In the genomic region with DNA sequence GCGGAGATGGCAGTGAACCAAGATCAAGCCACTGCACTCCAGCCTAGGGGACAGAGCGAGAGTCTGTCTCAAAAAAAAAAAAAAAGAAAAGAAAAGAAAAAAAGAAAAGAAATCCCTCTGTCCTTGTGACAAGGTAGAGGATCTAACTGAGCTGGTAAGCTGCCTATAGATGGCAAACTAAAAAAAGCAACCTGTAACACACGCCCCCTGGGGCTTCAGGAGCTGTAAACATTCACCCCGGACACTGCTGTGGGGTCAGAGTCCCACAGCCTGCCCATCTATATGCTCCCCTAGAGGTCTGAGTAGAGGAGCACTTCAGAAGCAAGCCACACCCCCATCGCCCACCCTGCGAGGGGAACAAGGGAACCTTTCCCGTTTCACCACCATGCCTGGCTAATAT, we compare ENCODE assay signal across 15 cellular contexts. TPM values are rescaled to one million over a fixed set of nuclear protein-coding genes. Genes with fewer than 3 reads are reported as not detected.
DNase-seq lines count a peak whose midpoint lies in the region; ATAC-seq and TF ChIP-seq lines count a peak whose summit lies in the region.
"Had no signal": no experiment of that assay in that cellular context is flagged by ENCODE, and none has a peak within 500 bp of the region (broad histone marks: within the 10 kb centered on the region; RNA-seq: fewer than 3 reads in every experiment).

No MANE protein-coding gene starts in this region.

- H3K27me3 Mint-ChIP-seq in endodermal cell (ENCODE audit: insufficient read depth) (no peaks in the 10 kb centered on the region), mesothelial cell of epicardium (ENCODE audit: low read depth) (no peaks in the 10 kb centered on the region), WTC11 (ENCODE audit: low read depth) (no peaks in the 10 kb centered on the region)
- H3K27me3 Mint-ChIP-seq: CD4-positive, CD25-positive, alpha-beta regulatory T cell had no signal

- H3K27ac Mint-ChIP-seq in endodermal cell (no peak overlapping the region), mesothelial cell of epicardium (no peak overlapping the region), WTC11 (no peak overlapping the region; the same call in 1 of the 2 replicates)
- H3K27ac Mint-ChIP-seq: CD4-positive, CD25-positive, alpha-beta regulatory T cell had no signal

- peak overlapping the region; percentile 32 for H3K4me2 ChIP-seq in BLaER1

- H3K4me1 ChIP-seq in BLaER1 (peaks cover 20% of the 10 kb centered on the region), endodermal cell (ENCODE audit: control insufficient read depth, insufficient read depth, low read length) (no peaks in the 10 kb centered on the region), skeletal muscle tissue (ENCODE audit: control insufficient read depth in 3 of 3, insufficient read depth in 3 of 3, low read length in 3 of 3) (peaks cover 11 to 21% (median 18%) of the 10 kb centered on the region in 3 donors), right atrium auricular region (peaks cover 0 to 7% of the 10 kb centered on the region in 2 donors)

- DNase-seq in H7 (peak; percentile 13), endodermal cell (no peak), mesothelial cell of epicardium (ENCODE audit: low spot score in 2 of 2, unreplicated experiment in 2 of 2) (no peak), WTC11 (ENCODE audit: low spot score) (no peak), right atrium auricular region (ENCODE audit: low spot score) (no peak)
- DNase-seq: 8988T; C1 segment of cervical spinal cord; CD4-positive, CD25-positive, alpha-beta regulatory T cell; CD8-positive, alpha-beta memory T cell; COR-L47; DMS 273 treated with DMSO at 0.1 percent for 48 hours; DMS53 had no signal

- H3K9me3 Mint-ChIP-seq in endodermal cell, result no peaks in the 10 kb centered on the region
- H3K9me3 Mint-ChIP-seq in mesothelial cell of epicardium, result no peaks in the 10 kb centered on the region
- no peaks in the 10 kb centered on the region for H3K9me3 Mint-ChIP-seq in WTC11
- H3K9me3 Mint-ChIP-seq: CD4-positive, CD25-positive, alpha-beta regulatory T cell; CD8-positive, alpha-beta memory T cell had no signal

- H3K27me3 ChIP-seq in BLaER1, result no peaks in the 10 kb centered on the region
- no peaks in the 10 kb centered on the region for H3K27me3 ChIP-seq in H7 (ENCODE audit: control insufficient read depth, insufficient read depth, low read length)
- no peaks in the 10 kb centered on the region for H3K27me3 ChIP-seq in endodermal cell (ENCODE audit: control insufficient read depth, insufficient read depth, low read length, poor library complexity, severe bottlenecking)
- H3K27me3 ChIP-seq in skeletal muscle tissue (ENCODE audit: control insufficient read depth in 3 of 3, insufficient read depth in 3 of 3, low read length in 3 of 3), result no peaks in the 10 kb centered on the region
- H3K27me3 ChIP-seq in right atrium auricular region, result no peaks in the 10 kb centered on the region

- TF ChIP-seq CTCF in endodermal cell (conservative IDR thresholded peaks at IDR 0.05), result peak; percentile 10
- TF ChIP-seq CTCF in mesothelial cell of epicardium (IDR thresholded peaks at IDR 0.05; ENCODE audit: unreplicated experiment), result no peak
- no peak for TF ChIP-seq CTCF in WTC11 (IDR thresholded peaks at IDR 0.05)
- no peak for TF ChIP-seq CTCF in right atrium auricular region (IDR thresholded peaks at IDR 0.05)

- no peaks in the 10 kb centered on the region for H4K20me1 ChIP-seq in BLaER1

- H3K4me3 Mint-ChIP-seq in endodermal cell (no peak overlapping the region), mesothelial cell of epicardium (no peak overlapping the region), WTC11 (no peak overlapping the region)

- CTCF ChIA-PET in WTC11 (lab: Charles Lee), result interaction anchor here (0.8 to 5.1 kb wide), 7 partner anchors 7 to 66 kb away, joined by 3 to 76 read pairs (median 3); a partner anchor contains a TSS

- no peak overlapping the region for H3K4me3 ChIP-seq in BLaER1
- no peak overlapping the region for H3K4me3 ChIP-seq in H7 (ENCODE audit: insufficient read depth, low read depth, low read length)
- H3K4me3 ChIP-seq in endodermal cell (ENCODE audit: low read length), result no peak overlapping the region
- H3K4me3 ChIP-seq in skeletal muscle tissue (ENCODE audit: low read length in 3 of 3), result no peak overlapping the region
- H3K4me3 ChIP-seq in right atrium auricular region, result no peak overlapping the region

- H3K36me3 Mint-ChIP-seq in endodermal cell (ENCODE audit: low read depth), result no peaks in the 10 kb centered on the region
- no peaks in the 10 kb centered on the region for H3K36me3 Mint-ChIP-seq in mesothelial cell of epicardium
- no peaks in the 10 kb centered on the region for H3K36me3 Mint-ChIP-seq in WTC11
- H3K36me3 Mint-ChIP-seq: CD4-positive, CD25-positive, alpha-beta regulatory T cell had no signal

- 74 to 79% methylated on average over 4 to 7 of the region's 7 CpGs for WGBS in endodermal cell (ENCODE audit: insufficient coverage in 1 of 2, insufficient read length in 1 of 2), 2 experiments

- no peak for ATAC-seq in WTC11
- ATAC-seq: HCT116 had no signal

- H3K36me3 ChIP-seq in BLaER1 (no peaks in the 10 kb centered on the region), H7 (replicated peaks; ENCODE audit: control insufficient read depth, insufficient read depth, low read length) (no peaks in the 10 kb centered on the region), endodermal cell (ENCODE audit: control insufficient read depth, insufficient read depth, low read length) (no peaks in the 10 kb centered on the region), skeletal muscle tissue (ENCODE audit: control insufficient read depth in 3 of 3, insufficient read depth in 3 of 3, low read length in 3 of 3) (no peaks in the 10 kb centered on the region), right atrium auricular region (no peaks in the 10 kb centered on the region)

- H3K27ac ChIP-seq in BLaER1 (no peak overlapping the region), endodermal cell (ENCODE audit: low read depth, low read length) (no peak overlapping the region), skeletal muscle tissue (ENCODE audit: low read depth, low read length) (peak overlapping the region; percentile 19), right atrium auricular region (no peak overlapping the region)

- H3K9ac ChIP-seq in BLaER1, result 0 out of 2 replicates have a peak overlapping the region, but pooled peaks have one; percentile 8
- H3K9ac ChIP-seq in endodermal cell (ENCODE audit: extremely low read depth, low read length, poor library complexity, severe bottlenecking), result no peak overlapping the region
- H3K9ac ChIP-seq in skeletal muscle tissue (ENCODE audit: low read depth in 1 of 3, low read length in 3 of 3), result no peak overlapping the region

- H3K4me1 Mint-ChIP-seq in endodermal cell, result peaks cover 8% of the 10 kb centered on the region
- peaks cover 3% of the 10 kb centered on the region for H3K4me1 Mint-ChIP-seq in mesothelial cell of epicardium
- H3K4me1 Mint-ChIP-seq in WTC11, result peaks cover 18% of the 10 kb centered on the region

- POLR2A ChIA-PET in WTC11 (lab: Charles Lee), result interaction anchor here (1.0 to 1.1 kb wide), 2 partner anchors 14 to 54 kb away, joined by 3 read pairs; no protein-coding TSS in a partner anchor

- H3K9me3 ChIP-seq in BLaER1 (no peaks in the 10 kb centered on the region), endodermal cell (ENCODE audit: control insufficient read depth, low read length) (no peaks in the 10 kb centered on the region), skeletal muscle tissue (ENCODE audit: control insufficient read depth in 3 of 3, low read length in 3 of 3) (no peaks in the 10 kb centered on the region), right atrium auricular region (no peaks in the 10 kb centered on the region)

RNA-seq across cellular contexts. Expression of a gene that starts 4.3 kb away (rescaled TPM):
- 11.5 and 13.6 TPM in 2 replicates for total RNA-seq in H7 (2014; rRNA removed; shearing (Covaris generic))
- total RNA-seq in endodermal cell, result 1 to 10 TPM; 7.7 to 9.0 TPM
- 56.3 TPM for polyA plus RNA-seq in endodermal cell (2013, experiment 1 of 2)
- polyA plus RNA-seq in endodermal cell (2013, experiment 2 of 2), result 66.8 TPM
- 10.4 TPM for total RNA-seq in skeletal muscle tissue
- 22.6 to 24.3 TPM (median 23.2 TPM) in 3 replicates for total RNA-seq in mesothelial cell of epicardium
- total RNA-seq in WTC11 (2021), result 39.2 to 68.1 TPM (median 40.8 TPM) in 3 replicates
- 10 to 100 TPM; 16.4 to 20.6 TPM for total RNA-seq in right atrium auricular region

RNA-seq across cellular contexts. Expression of a gene that starts 13.2 kb away (rescaled TPM):
- 787 and 838 TPM in 2 replicates for total RNA-seq in H7 (2014; rRNA removed; shearing (Covaris generic))
- total RNA-seq in endodermal cell (100 to 1,000 TPM; 252 to 276 TPM), skeletal muscle tissue (119 TPM), mesothelial cell of epicardium (112 to 119 TPM (median 114 TPM) in 3 replicates), WTC11 (2021) (373 to 434 TPM (median 409 TPM) in 3 replicates), right atrium auricular region (10 to 100 TPM; 68.5 to 97.3 TPM)
- polyA plus RNA-seq in endodermal cell (2013, experiment 1 of 2), result 273 TPM
- polyA plus RNA-seq in endodermal cell (2013, experiment 2 of 2), result 240 TPM

RNA-seq across cellular contexts. Expression of a gene that starts 49.8 kb away (rescaled TPM):
- total RNA-seq in H7 (2014; rRNA removed; shearing (Covaris generic)), result 0.30 and 1.4 TPM in 2 replicates
- 1 to 10 TPM in 1 of 2 donors, under 1 TPM in 1; 0.90 to 2.2 TPM for total RNA-seq in endodermal cell
- polyA plus RNA-seq in endodermal cell (2013, experiment 1 of 2), result 15.5 TPM
- 18.2 TPM for polyA plus RNA-seq in endodermal cell (2013, experiment 2 of 2)
- total RNA-seq in skeletal muscle tissue, result 1.0 TPM
- total RNA-seq in mesothelial cell of epicardium, result 3.2 to 4.7 TPM (median 3.9 TPM) in 3 replicates
- total RNA-seq in WTC11 (2021), result 18.3 to 27.3 TPM (median 19.1 TPM) in 3 replicates
- 1 to 10 TPM; 1.1 to 2.7 TPM for total RNA-seq in right atrium auricular region
- total RNA-seq: CD4-positive, CD25-positive, alpha-beta regulatory T cell had no signal
- polyA plus RNA-seq: CD4-positive, CD25-positive, alpha-beta regulatory T cell; CD8-positive, alpha-beta memory T cell had no signal

RNA-seq across cellular contexts. Expression of a gene that starts 54.7 kb away (rescaled TPM):
- 173 and 181 TPM in 2 replicates for total RNA-seq in H7 (2014; rRNA removed; shearing (Covaris generic))
- total RNA-seq in endodermal cell (100 to 1,000 TPM; 112 to 148 TPM), skeletal muscle tissue (111 TPM), mesothelial cell of epicardium (274 to 284 TPM (median 276 TPM) in 3 replicates), WTC11 (2021) (121 to 137 TPM (median 133 TPM) in 3 replicates), right atrium auricular region (100 to 1,000 TPM; 240 to 420 TPM)
- polyA plus RNA-seq in endodermal cell (2013, experiment 1 of 2), result 255 TPM
- polyA plus RNA-seq in endodermal cell (2013, experiment 2 of 2), result 262 TPM
